In genomic region chr5:53438486-53439472, GRCh38 we compare ENCODE assay signal across 16 cellular contexts. TPM values are rescaled to one million over a fixed set of nuclear protein-coding genes. Genes with fewer than 3 reads are reported as not detected.
A peak's percentile ranks its signal among the peaks of the same experiment; 100 is the strongest.
DNase-seq lines count a peak whose midpoint lies in the region; ATAC-seq and TF ChIP-seq lines count a peak whose summit lies in the region.
"Had no signal": no experiment of that assay in that cellular context is flagged by ENCODE, and none has a peak within 500 bp of the region (broad histone marks: within the 10 kb centered on the region; RNA-seq: fewer than 3 reads in every experiment).

No MANE protein-coding gene starts in this region.

- DNase-seq in SIG-M5 treated with dmso at 0.1 percent for 504 hours (lab: John Stamatoyannopoulos, UW; ENCODE audit: unreplicated experiment) (peak; percentile 43), SIG-M5 (lab: John Stamatoyannopoulos, UW) (no peak), SKM-1 (lab: John Stamatoyannopoulos, UW; ENCODE audit: unreplicated experiment) (peak; percentile 7), fibroblast of the aortic adventitia (ENCODE audit: low read depth) (peak; percentile 89), T-cell (no peak), T-helper 1 cell (no peak), NCI-H146 treated with DMSO at 0.1 percent for 48 hours (lab: John Stamatoyannopoulos, UW; ENCODE audit: unreplicated experiment) (no peak)
- DNase-seq: 8988T; activated CD4-positive, alpha-beta memory T cell treated with anti-CD3 and anti-CD28 coated beads for 36 hours; activated effector memory CD4-positive, alpha-beta T cell treated with anti-CD3 and anti-CD28 coated beads, Interleukin-2, amount 50 U/mL, for 16 hours; NCI-H2171; nucleus accumbens had no signal

- H3K27ac Mint-ChIP-seq in T-cell = no peak overlapping the region
- H3K27ac Mint-ChIP-seq: activated CD4-positive, alpha-beta memory T cell treated with anti-CD3 and anti-CD28 coated beads for 36 hours; T-helper 2 cell treated with Interferon-gamma antibody and Interleukin-4, amounts not matched to agents 5 μg/mL and 100 μg/mL, for 36 hours had no signal

- no peak overlapping the region for H3K4me3 Mint-ChIP-seq in T-cell
- H3K4me3 Mint-ChIP-seq: activated CD4-positive, alpha-beta memory T cell treated with anti-CD3 and anti-CD28 coated beads for 36 hours; T-helper 2 cell treated with Interferon-gamma antibody and Interleukin-4, amounts not matched to agents 5 μg/mL and 100 μg/mL, for 36 hours had no signal

- H3K9me3 Mint-ChIP-seq in T-cell = no peaks in the 10 kb centered on the region
- H3K9me3 Mint-ChIP-seq: activated CD4-positive, alpha-beta memory T cell treated with anti-CD3 and anti-CD28 coated beads for 36 hours; T-helper 2 cell treated with Interferon-gamma antibody and Interleukin-4, amounts not matched to agents 5 μg/mL and 100 μg/mL, for 36 hours had no signal

- no peaks in the 10 kb centered on the region for H3K4me1 Mint-ChIP-seq in T-cell

- ATAC-seq in T-cell (replicated peaks in 1 of 4) (no peak), HG03457 (IDR thresholded peaks at IDR 0.05; ENCODE audit: unreplicated experiment) (no peak)

- CTCF ChIA-PET in T-cell (lab: Charles Lee) = no interaction called here

- no peak for TF ChIP-seq CTCF in fibroblast of the aortic adventitia (IDR thresholded peaks at IDR 0.05; ENCODE audit: insufficient read depth, low read length)

- POLR2A ChIA-PET in T-cell (lab: Charles Lee) = no interaction called here

- H3K27me3 Mint-ChIP-seq in T-cell = peaks cover 0 to 2% of the 10 kb centered on the region in 2 donors
- H3K27me3 Mint-ChIP-seq: activated CD4-positive, alpha-beta memory T cell treated with anti-CD3 and anti-CD28 coated beads for 36 hours had no signal

- no peaks in the 10 kb centered on the region for H3K36me3 Mint-ChIP-seq in T-cell
- H3K36me3 Mint-ChIP-seq: activated CD4-positive, alpha-beta memory T cell treated with anti-CD3 and anti-CD28 coated beads for 36 hours had no signal

- H3K4me3 ChIP-seq in fibroblast of the aortic adventitia (ENCODE audit: low read depth, low read length) = no peak overlapping the region
- H3K4me3 ChIP-seq: cardiac muscle cell, thoracic aorta had no signal

RNA-seq across cellular contexts. Expression of gene FST, which starts 41.6 kb away (rescaled TPM):
- total RNA-seq in fibroblast of the aortic adventitia (ENCODE audit: low replicate concordance) (80.2 and 104 TPM in 2 replicates), T-cell (1 to 10 TPM in 3 of 5 donors, under 1 TPM in 1, not detected in 1; 0.86 to 2.5 (median 1.5) TPM)

Comparison
In these comparisons a context has a peak if more than half of its experiments do, and no peak if none do; other contexts are left out.
1. DNase-seq: peak in SIG-M5 treated with dmso at 0.1 percent for 504 hours (single experiment), SKM-1 (single experiment) and fibroblast of the aortic adventitia (single experiment); none in SIG-M5 (single experiment), T-cell (0 of 34), T-helper 1 cell (0 of 5) and NCI-H146 treated with DMSO at 0.1 percent for 48 hours (single experiment).
2. RNA of gene FST, which starts 41.6 kb away (total RNA-seq): 80.2 to 104 TPM in fibroblast of the aortic adventitia; 0.86 to 2.5 TPM in T-cell; every median in the first group is over 10 times any median in the second.